Comparison of ENCODE assay signal across 8 cellular contexts in the genomic region with DNA sequence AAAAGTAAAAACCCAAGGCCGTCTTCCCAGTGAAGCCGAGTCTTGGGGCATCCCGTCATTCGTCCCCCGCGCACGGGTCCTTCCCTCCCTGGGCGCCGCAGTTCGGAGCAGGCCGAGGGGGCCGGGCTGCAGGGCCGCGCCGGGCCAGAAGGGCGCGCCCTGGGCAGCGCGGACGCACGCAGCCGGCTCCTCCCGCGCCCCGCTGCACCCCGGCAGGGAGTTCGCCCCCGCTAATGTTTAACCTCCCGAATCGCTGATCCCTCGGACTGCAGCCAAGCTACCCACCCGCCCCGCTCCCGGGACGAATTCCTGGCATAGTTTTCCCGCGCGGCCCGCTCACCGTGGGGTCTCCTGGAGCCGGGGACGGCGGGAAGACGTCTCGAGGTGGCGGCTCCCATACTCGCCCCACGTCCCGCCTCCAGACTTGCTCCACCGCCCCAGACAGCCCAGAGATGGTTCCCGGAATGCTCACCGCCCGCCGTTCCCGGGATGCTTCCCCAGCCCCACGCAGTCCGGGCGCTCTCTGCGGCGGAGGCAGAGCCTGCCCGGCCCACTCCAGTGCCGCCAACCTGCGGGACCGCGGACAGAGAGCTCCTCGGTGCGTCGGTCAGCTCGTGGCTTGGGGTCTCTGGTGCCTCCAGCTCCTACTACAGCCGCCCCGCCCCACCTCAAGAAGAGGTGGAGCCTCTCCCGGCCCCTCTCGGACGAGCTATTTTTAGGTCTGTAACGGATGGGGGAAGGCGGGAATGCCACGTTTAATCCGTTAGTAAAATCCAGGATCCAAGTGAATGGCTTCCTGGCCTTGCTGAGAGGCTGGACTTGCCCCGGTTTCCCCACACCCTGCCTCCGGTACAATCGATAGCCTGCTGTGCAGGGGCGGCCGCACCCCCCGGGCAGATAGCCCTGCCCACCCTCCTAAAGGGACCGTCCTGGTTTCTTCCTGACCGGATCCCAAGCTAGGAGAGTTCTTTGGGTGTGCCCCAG. TPM values are rescaled to one million over a fixed set of nuclear protein-coding genes. Genes with fewer than 3 reads are reported as not detected.
A peak's percentile ranks its signal among the peaks of the same experiment; 100 is the strongest.
DNase-seq lines count a peak whose midpoint lies in the region; ATAC-seq and TF ChIP-seq lines count a peak whose summit lies in the region.

Gene DZIP1L (minus strand): TSS at position 621 of the 984 bp plus-strand sequence. CDS start 11,637 bp downstream, outside the sequence.

- peaks cover 3% of the 10 kb centered on the region for H3K36me3 Mint-ChIP-seq in activated T-helper 1 cell treated with anti-CD3 and anti-CD28 coated beads, Interleukin-12 subunit alpha, Interleukin-12 subunit beta, Interleukin-2, Interleukin-4 antibody, amounts not matched to agents 30 ng/mL and 10 ng/mL and 1 ng/mL, durations not matched to agents 14 hours and 24 hours and 36 hours (ENCODE audit: low read depth)
- H3K36me3 Mint-ChIP-seq in natural killer cell = no peaks in the 10 kb centered on the region

- peaks cover 22% of the 10 kb centered on the region for H3K27me3 Mint-ChIP-seq in activated T-helper 1 cell treated with anti-CD3 and anti-CD28 coated beads, Interleukin-12 subunit alpha, Interleukin-12 subunit beta, Interleukin-2, Interleukin-4 antibody, amounts not matched to agents 30 ng/mL and 10 ng/mL and 1 ng/mL, durations not matched to agents 14 hours and 24 hours and 36 hours (ENCODE audit: insufficient read depth)
- H3K27me3 Mint-ChIP-seq in natural killer cell (ENCODE audit: low read depth in 2 of 2) = peaks cover 37 to 39% of the 10 kb centered on the region in 2 donors

- H3K4me1 Mint-ChIP-seq in activated T-helper 1 cell treated with anti-CD3 and anti-CD28 coated beads, Interleukin-12 subunit alpha, Interleukin-12 subunit beta, Interleukin-2, Interleukin-4 antibody, amounts not matched to agents 30 ng/mL and 10 ng/mL and 1 ng/mL, durations not matched to agents 14 hours and 24 hours and 36 hours (ENCODE audit: low read depth) = peaks cover 14% of the 10 kb centered on the region
- H3K4me1 Mint-ChIP-seq in natural killer cell = peaks cover 0 to 10% of the 10 kb centered on the region in 2 donors

- H3K4me3 ChIP-seq in foreskin fibroblast (ENCODE audit: low read depth in 1 of 2, low read length in 2 of 2) = peak within 1 kb of the TSS; percentile 80 to 82

- peak; percentile 49 for DNase-seq in Ammon's horn (ENCODE audit: low spot score)
- peak; percentile 82 for DNase-seq in NCI-H526 treated with DMSO at 0.1 percent for 48 hours (lab: John Stamatoyannopoulos, UW)
- peak; percentile 12 for DNase-seq in activated T-helper 1 cell treated with anti-CD3 and anti-CD28 coated beads, Interleukin-12 subunit alpha, Interleukin-12 subunit beta, Interleukin-2, Interleukin-4 antibody, amounts not matched to agents 30 ng/mL and 10 ng/mL and 1 ng/mL, durations not matched to agents 14 hours and 24 hours and 36 hours (ENCODE audit: low spot score)
- peak; percentile 67 to 86 for DNase-seq in foreskin fibroblast
- no peak for DNase-seq in natural killer cell
- DNase-seq in ureter (ENCODE audit: low spot score) = peak; percentile 64

- no peak within 1 kb of the TSS for H3K27ac Mint-ChIP-seq in activated T-helper 1 cell treated with anti-CD3 and anti-CD28 coated beads, Interleukin-12 subunit alpha, Interleukin-12 subunit beta, Interleukin-2, Interleukin-4 antibody, amounts not matched to agents 30 ng/mL and 10 ng/mL and 1 ng/mL, durations not matched to agents 14 hours and 24 hours and 36 hours
- no peak within 1 kb of the TSS for H3K27ac Mint-ChIP-seq in natural killer cell

- H3K9me3 Mint-ChIP-seq in activated T-helper 1 cell treated with anti-CD3 and anti-CD28 coated beads, Interleukin-12 subunit alpha, Interleukin-12 subunit beta, Interleukin-2, Interleukin-4 antibody, amounts not matched to agents 30 ng/mL and 10 ng/mL and 1 ng/mL, durations not matched to agents 14 hours and 24 hours and 36 hours = no peaks in the 10 kb centered on the region
- no peaks in the 10 kb centered on the region for H3K9me3 Mint-ChIP-seq in natural killer cell

- intact Hi-C loops in activated T-helper 1 cell treated with anti-CD3 and anti-CD28 coated beads, Interleukin-12 subunit alpha, Interleukin-12 subunit beta, Interleukin-2, Interleukin-4 antibody, amounts not matched to agents 30 ng/mL and 10 ng/mL and 1 ng/mL, durations not matched to agents 14 hours and 24 hours and 36 hours (cut with micrococcal nuclease) = no loop called here
- intact Hi-C loops in natural killer cell (cut with micrococcal nuclease) = no loop called here

- ATAC-seq in GM18907 (IDR thresholded peaks at IDR 0.05; ENCODE audit: unreplicated experiment) (peak; percentile 80), HG03159 (IDR thresholded peaks at IDR 0.05; ENCODE audit: unreplicated experiment) (peak; percentile 85), natural killer cell (peak; percentile 57 to 90 (median 78))

- TF ChIP-seq CTCF in foreskin fibroblast (IDR thresholded peaks at IDR 0.05; ENCODE audit: low read depth, low read length) (peak; percentile 14), natural killer cell (IDR thresholded peaks at IDR 0.05) (no peak)

- H3K4me3 Mint-ChIP-seq in activated T-helper 1 cell treated with anti-CD3 and anti-CD28 coated beads, Interleukin-12 subunit alpha, Interleukin-12 subunit beta, Interleukin-2, Interleukin-4 antibody, amounts not matched to agents 30 ng/mL and 10 ng/mL and 1 ng/mL, durations not matched to agents 14 hours and 24 hours and 36 hours = peak within 1 kb of the TSS; percentile 79
- peak within 1 kb of the TSS; percentile 80 for H3K4me3 Mint-ChIP-seq in natural killer cell

RNA-seq across cellular contexts. Expression of gene DZIP1L, which starts in this region (rescaled TPM):
- total RNA-seq in activated T-helper 1 cell treated with anti-CD3 and anti-CD28 coated beads, Interleukin-12 subunit alpha, Interleukin-12 subunit beta, Interleukin-2, Interleukin-4 antibody, amounts not matched to agents 30 ng/mL and 10 ng/mL and 1 ng/mL, durations not matched to agents 14 hours and 24 hours and 36 hours = 0.07 and 0.16 TPM in 2 replicates
- total RNA-seq in natural killer cell (not detected), ureter (32.7 TPM)

Comparison
In these comparisons a context has a peak if more than half of its experiments do, and no peak if none do; other contexts are left out.
1. RNA of gene DZIP1L (total RNA-seq): 32.7 TPM in ureter (single experiment); 0.07 to 0.16 TPM in activated T-helper 1 cell treated with anti-CD3 and anti-CD28 coated beads, Interleukin-12 subunit alpha, Interleukin-12 subunit beta, Interleukin-2, Interleukin-4 antibody, amounts not matched to agents 30 ng/mL and 10 ng/mL and 1 ng/mL, durations not matched to agents 14 hours and 24 hours and 36 hours and not detected in natural killer cell; every median in the first group is over 10 times any median in the second.
2. Peak in DNase-seq in activated T-helper 1 cell treated with anti-CD3 and anti-CD28 coated beads, Interleukin-12 subunit alpha, Interleukin-12 subunit beta, Interleukin-2, Interleukin-4 antibody, amounts not matched to agents 30 ng/mL and 10 ng/mL and 1 ng/mL, durations not matched to agents 14 hours and 24 hours and 36 hours; RNA of the gene not detected or under 1 TPM.
3. Peak in ATAC-seq in natural killer cell; RNA of the gene not detected or under 1 TPM.
4. Peak in every context shown above with its lines, with median percentiles within 50 percentile points of each other: ATAC-seq.